In genomic region chrX:107825698-107826285, GRCh38 we compare ENCODE assay signal across 8 cellular contexts. TPM values are rescaled to one million over a fixed set of nuclear protein-coding genes. Genes with fewer than 3 reads are reported as not detected.
DNase-seq lines count a peak whose midpoint lies in the region; ATAC-seq and TF ChIP-seq lines count a peak whose summit lies in the region.

TSS of gene MID2 (plus strand) at chrX:107825866. CDS start at chrX:107826427, 561 bp downstream.

- peak within 1 kb of the TSS; percentile 69 for H3K9ac ChIP-seq in fibroblast of lung (ENCODE audit: insufficient read depth, low read length)

- 1 to 8% methylated on average over 4 to 42 of the region's 43 CpGs for WGBS in testis, 2 donors

- H3K4me3 Mint-ChIP-seq in activated T-cell treated with anti-CD3 and anti-CD28 coated beads, Interleukin-2, amount 50 U/mL, for 72 hours = peak within 1 kb of the TSS; percentile 82 to 92
- peak within 1 kb of the TSS; percentile 84 to 90 (median 85) for H3K4me3 Mint-ChIP-seq in nephron

- H3K27me3 Mint-ChIP-seq in activated T-cell treated with anti-CD3 and anti-CD28 coated beads, Interleukin-2, amount 50 U/mL, for 72 hours (ENCODE audit: low read depth) = peaks cover 8% of the 10 kb centered on the region
- peaks cover 5% of the 10 kb centered on the region for H3K27me3 Mint-ChIP-seq in nephron (ENCODE audit: low read depth)

- H4K20me1 ChIP-seq in fibroblast of lung (ENCODE audit: control insufficient read depth, extremely low read depth, insufficient read depth, low read length) = no peaks in the 10 kb centered on the region

- H3K27ac ChIP-seq in fibroblast of lung (ENCODE audit: insufficient read depth, low read length) (peak within 1 kb of the TSS; percentile 51), testis (peak within 1 kb of the TSS; percentile 85 to 88)

- no peaks in the 10 kb centered on the region for H3K79me2 ChIP-seq in fibroblast of lung (ENCODE audit: control insufficient read depth, insufficient read depth, low read length)

- H3K4me1 ChIP-seq in fibroblast of lung (ENCODE audit: control insufficient read depth, extremely low read depth, insufficient read depth, low read length) = no peaks in the 10 kb centered on the region
- H3K4me1 ChIP-seq in testis = no peaks in the 10 kb centered on the region

- no peaks in the 10 kb centered on the region for H3K36me3 ChIP-seq in fibroblast of lung (ENCODE audit: control insufficient read depth, insufficient read depth, low read length)
- no peaks in the 10 kb centered on the region for H3K36me3 ChIP-seq in testis (ENCODE audit: low read depth, missing control alignments)

- no peaks in the 10 kb centered on the region for H3K36me3 Mint-ChIP-seq in activated T-cell treated with anti-CD3 and anti-CD28 coated beads, Interleukin-2, amount 50 U/mL, for 72 hours (ENCODE audit: insufficient read depth in 2 of 2)
- H3K36me3 Mint-ChIP-seq in nephron (ENCODE audit: low read depth) = no peaks in the 10 kb centered on the region

- no peaks in the 10 kb centered on the region for H3K27me3 ChIP-seq in fibroblast of lung (ENCODE audit: control insufficient read depth, insufficient read depth, low read length)
- no peaks in the 10 kb centered on the region for H3K27me3 ChIP-seq in testis

- TF ChIP-seq POLR2A in testis (IDR thresholded peaks at IDR 0.05) = no peak

- intact Hi-C loops in testis (cut with DNase I; ENCODE audit: low total_unique reads) = no loop called here

- peaks cover 37% of the 10 kb centered on the region for H3K4me1 Mint-ChIP-seq in activated T-cell treated with anti-CD3 and anti-CD28 coated beads, Interleukin-2, amount 50 U/mL, for 72 hours (ENCODE audit: low read depth)
- peaks cover 36% of the 10 kb centered on the region for H3K4me1 Mint-ChIP-seq in nephron

- H3K9me3 Mint-ChIP-seq in activated T-cell treated with anti-CD3 and anti-CD28 coated beads, Interleukin-2, amount 50 U/mL, for 72 hours = no peaks in the 10 kb centered on the region
- peaks cover 11% of the 10 kb centered on the region for H3K9me3 Mint-ChIP-seq in nephron

- H3K4me2 ChIP-seq in fibroblast of lung (ENCODE audit: extremely low read depth, insufficient read depth, low read length) = peak within 1 kb of the TSS; percentile 59

- DNase-seq in EL = peak; percentile 43
- DNase-seq in NCI-H226 = peak; percentile 44
- DNase-seq in activated T-cell treated with anti-CD3 and anti-CD28 coated beads, Interleukin-2, amount 50 U/mL, for 72 hours = peak; percentile 49 to 58
- peak; percentile 30 to 55 for DNase-seq in fibroblast of lung (ENCODE audit: low read depth in 2 of 2)
- peak; percentile 80 for DNase-seq in testis

- TF ChIP-seq CTCF in fibroblast of lung (conservative IDR thresholded peaks at IDR 0.05 in 1 of 2, IDR thresholded peaks at IDR 0.05 in 1 of 2; ENCODE audit: low read depth in 1 of 2, low read length in 2 of 2) (no peak), nephron (IDR thresholded peaks at IDR 0.05; ENCODE audit: unreplicated experiment in 3 of 3) (no peak), testis (IDR thresholded peaks at IDR 0.05) (no peak)

- peak within 1 kb of the TSS; percentile 14 for H3K27ac Mint-ChIP-seq in activated T-cell treated with anti-CD3 and anti-CD28 coated beads, Interleukin-2, amount 50 U/mL, for 72 hours
- peak within 1 kb of the TSS; percentile 96 to 97 (median 96) for H3K27ac Mint-ChIP-seq in nephron

- H3K4me3 ChIP-seq in fibroblast of lung (replicated peaks in 1 of 4; ENCODE audit: control extremely low read depth in 1 of 4, insufficient read depth in 1 of 4, low read depth in 3 of 4, low read length in 4 of 4) (peak within 1 kb of the TSS; percentile 21 to 52 (median 34)), testis (peak within 1 kb of the TSS; percentile 47 to 63)

- ATAC-seq in HG02571 (IDR thresholded peaks at IDR 0.05; ENCODE audit: unreplicated experiment) = peak; percentile 42
- peak; percentile 68 to 74 for ATAC-seq in activated T-cell treated with anti-CD3 and anti-CD28 coated beads, Interleukin-2, amount 50 U/mL, for 72 hours (replicated peaks in 1 of 2)
- ATAC-seq in HG03139 (IDR thresholded peaks at IDR 0.05; ENCODE audit: unreplicated experiment) = no peak

- H2AFZ ChIP-seq in fibroblast of lung (ENCODE audit: low read length) = peak within 1 kb of the TSS; percentile 33

- H3K9me3 ChIP-seq in fibroblast of lung (ENCODE audit: control insufficient read depth, insufficient read depth, low read depth, low read length) (no peaks in the 10 kb centered on the region), testis (no peaks in the 10 kb centered on the region)

RNA-seq across cellular contexts. Expression of gene MID2, which starts in this region (rescaled TPM):
- 10 to 100 TPM; 15.8 to 18.9 TPM for total RNA-seq in activated T-cell treated with anti-CD3 and anti-CD28 coated beads, Interleukin-2, amount 50 U/mL, for 72 hours
- 17.2 and 17.5 TPM in 2 replicates for total RNA-seq in fibroblast of lung
- polyA plus RNA-seq in fibroblast of lung = 6.5 and 11.8 TPM in 2 replicates
- polyA plus RNA-seq in fibroblast of lung (2012) = 3.8 and 7.1 TPM in 2 replicates
- polyA minus RNA-seq in fibroblast of lung (ENCODE audit: low replicate concordance) = 38.1 and 67.8 TPM in 2 replicates
- 10 to 100 TPM; 11.3 to 15.2 TPM for total RNA-seq in testis
- polyA plus RNA-seq in testis (ENCODE audit: insufficient read depth, low read depth, low replicate concordance) = 6.5 TPM
